Comparison of ENCODE assay signal across 8 cellular contexts in genomic region chr1:83182017-83182728, GRCh38.
A peak's percentile ranks its signal among the peaks of the same experiment; 100 is the strongest.
DNase-seq lines count a peak whose midpoint lies in the region; TF ChIP-seq lines count a peak whose summit lies in the region.
"Not testable (repeated sequence)": the region's sequence is repeated elsewhere in the genome, so short reads cannot be mapped to it uniquely, and the experiment has no call there.

No MANE protein-coding gene starts in this region.

- H3K4me3 ChIP-seq in HUES64 (ENCODE audit: low read length) (peak overlapping the region; percentile 52), epithelial cell of esophagus (ENCODE audit: low read length) (peak overlapping the region; percentile 21), iPS-18c (ENCODE audit: insufficient read depth, low read depth, low read length) (peak overlapping the region; percentile 34; the same call in 1 of the 2 replicates)

- H3K9me3 Mint-ChIP-seq in neural crest cell, type B pancreatic cell: not testable (repeated sequence)

- H3K27me3 Mint-ChIP-seq in neural crest cell (ENCODE audit: low read depth); type B pancreatic cell: not testable (repeated sequence)

- not testable (repeated sequence) for H3K4me1 Mint-ChIP-seq in neural crest cell; type B pancreatic cell (ENCODE audit: unreplicated experiment)

- H3K36me3 Mint-ChIP-seq in neural crest cell (ENCODE audit: low read depth); type B pancreatic cell: not testable (repeated sequence)

- not testable (repeated sequence) for H3K27me3 ChIP-seq in HUES64 (ENCODE audit: insufficient read depth, low read length)

- H3K36me3 ChIP-seq in ES-I3 (ENCODE audit: insufficient read depth, low read length); HUES64 (ENCODE audit: insufficient read depth, low read length): not testable (repeated sequence)

- peak; percentile 4 for DNase-seq in NCI-H526 treated with DMSO at 0.1 percent for 48 hours (lab: John Stamatoyannopoulos, UW)
- DNase-seq in SW480 (ENCODE audit: low spot score), result peak; percentile 11
- DNase-seq in epithelial cell of esophagus (ENCODE audit: low read depth), result peak; percentile 11
- DNase-seq in neural crest cell (ENCODE audit: low read depth, low spot score), result peak; percentile 23
- DNase-seq in type B pancreatic cell (ENCODE audit: extremely low spot score, unreplicated experiment), result not testable (repeated sequence)

- not testable (repeated sequence) for H3K9me3 ChIP-seq in ES-I3 (ENCODE audit: control insufficient read depth, insufficient read depth, low read length); HUES64 (ENCODE audit: insufficient read depth, low read depth, low read length); iPS-18c (ENCODE audit: control insufficient read depth, insufficient read depth, low read length)

- not testable (repeated sequence) for TF ChIP-seq CTCF in epithelial cell of esophagus (IDR thresholded peaks at IDR 0.05; ENCODE audit: insufficient read depth, low read depth, low read length, missing control alignments); neural crest cell (conservative IDR thresholded peaks at IDR 0.05); type B pancreatic cell (conservative IDR thresholded peaks at IDR 0.05)

- H3K9ac ChIP-seq in ES-I3 (ENCODE audit: low read depth, low read length) (peak overlapping the region; percentile 57), HUES64 (ENCODE audit: low read depth, low read length) (peak overlapping the region; percentile 63)

- H3K4me3 Mint-ChIP-seq in neural crest cell (peak overlapping the region; percentile 94), type B pancreatic cell (peak overlapping the region; percentile 90)

- H3K27ac Mint-ChIP-seq in neural crest cell (ENCODE audit: unreplicated experiment), result peak overlapping the region; percentile 98
- peak overlapping the region; percentile 96 for H3K27ac Mint-ChIP-seq in type B pancreatic cell

- WGBS in HUES64, result 67% methylated on average over 24 of the region's 26 CpGs

- not testable (repeated sequence) for H3K4me1 ChIP-seq in ES-I3 (ENCODE audit: insufficient read depth, low read length); HUES64 (ENCODE audit: insufficient read depth, low read length)

- not testable (repeated sequence) for H3K27ac ChIP-seq in HUES64 (ENCODE audit: low read depth, low read length)
